ENCODE assay signal across 1 cellular context in the genomic region with DNA sequence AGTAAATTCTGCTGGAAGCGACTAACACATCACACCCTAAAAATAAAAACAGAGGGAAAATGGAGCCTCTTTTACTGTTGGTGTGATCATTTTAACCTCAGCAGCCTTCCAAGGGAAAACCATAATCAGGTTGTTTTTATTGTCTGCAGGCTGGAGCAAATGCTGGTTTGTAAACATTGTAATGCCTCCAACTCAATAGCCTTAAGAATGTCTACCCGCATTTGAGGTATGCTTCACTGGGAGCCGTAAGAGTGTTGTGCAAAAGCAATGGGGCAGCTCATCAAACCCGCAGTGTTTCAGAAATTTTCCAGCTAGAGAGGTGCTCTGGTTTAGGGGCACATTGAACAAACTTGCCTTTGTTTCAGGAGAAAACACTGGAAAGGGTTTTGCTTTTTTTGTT.
TF ChIP-seq lines count a peak whose summit lies in the region.

No MANE protein-coding gene starts in this region.

TF ChIP-seq in GM23338, 12 proteins besides CTCF, POLR2A, EP300 and RAD21 (continued from another document):
- TF ChIP-seq STAT1 (IDR thresholded peaks at IDR 0.05; ENCODE audit: unreplicated experiment) (no peak), EZH2phosphoT487 (IDR thresholded peaks at IDR 0.05; ENCODE audit: unreplicated experiment) (no peak), JUNB (IDR thresholded peaks at IDR 0.05; ENCODE audit: unreplicated experiment) (no peak)
- TF ChIP-seq, protein P1, sequence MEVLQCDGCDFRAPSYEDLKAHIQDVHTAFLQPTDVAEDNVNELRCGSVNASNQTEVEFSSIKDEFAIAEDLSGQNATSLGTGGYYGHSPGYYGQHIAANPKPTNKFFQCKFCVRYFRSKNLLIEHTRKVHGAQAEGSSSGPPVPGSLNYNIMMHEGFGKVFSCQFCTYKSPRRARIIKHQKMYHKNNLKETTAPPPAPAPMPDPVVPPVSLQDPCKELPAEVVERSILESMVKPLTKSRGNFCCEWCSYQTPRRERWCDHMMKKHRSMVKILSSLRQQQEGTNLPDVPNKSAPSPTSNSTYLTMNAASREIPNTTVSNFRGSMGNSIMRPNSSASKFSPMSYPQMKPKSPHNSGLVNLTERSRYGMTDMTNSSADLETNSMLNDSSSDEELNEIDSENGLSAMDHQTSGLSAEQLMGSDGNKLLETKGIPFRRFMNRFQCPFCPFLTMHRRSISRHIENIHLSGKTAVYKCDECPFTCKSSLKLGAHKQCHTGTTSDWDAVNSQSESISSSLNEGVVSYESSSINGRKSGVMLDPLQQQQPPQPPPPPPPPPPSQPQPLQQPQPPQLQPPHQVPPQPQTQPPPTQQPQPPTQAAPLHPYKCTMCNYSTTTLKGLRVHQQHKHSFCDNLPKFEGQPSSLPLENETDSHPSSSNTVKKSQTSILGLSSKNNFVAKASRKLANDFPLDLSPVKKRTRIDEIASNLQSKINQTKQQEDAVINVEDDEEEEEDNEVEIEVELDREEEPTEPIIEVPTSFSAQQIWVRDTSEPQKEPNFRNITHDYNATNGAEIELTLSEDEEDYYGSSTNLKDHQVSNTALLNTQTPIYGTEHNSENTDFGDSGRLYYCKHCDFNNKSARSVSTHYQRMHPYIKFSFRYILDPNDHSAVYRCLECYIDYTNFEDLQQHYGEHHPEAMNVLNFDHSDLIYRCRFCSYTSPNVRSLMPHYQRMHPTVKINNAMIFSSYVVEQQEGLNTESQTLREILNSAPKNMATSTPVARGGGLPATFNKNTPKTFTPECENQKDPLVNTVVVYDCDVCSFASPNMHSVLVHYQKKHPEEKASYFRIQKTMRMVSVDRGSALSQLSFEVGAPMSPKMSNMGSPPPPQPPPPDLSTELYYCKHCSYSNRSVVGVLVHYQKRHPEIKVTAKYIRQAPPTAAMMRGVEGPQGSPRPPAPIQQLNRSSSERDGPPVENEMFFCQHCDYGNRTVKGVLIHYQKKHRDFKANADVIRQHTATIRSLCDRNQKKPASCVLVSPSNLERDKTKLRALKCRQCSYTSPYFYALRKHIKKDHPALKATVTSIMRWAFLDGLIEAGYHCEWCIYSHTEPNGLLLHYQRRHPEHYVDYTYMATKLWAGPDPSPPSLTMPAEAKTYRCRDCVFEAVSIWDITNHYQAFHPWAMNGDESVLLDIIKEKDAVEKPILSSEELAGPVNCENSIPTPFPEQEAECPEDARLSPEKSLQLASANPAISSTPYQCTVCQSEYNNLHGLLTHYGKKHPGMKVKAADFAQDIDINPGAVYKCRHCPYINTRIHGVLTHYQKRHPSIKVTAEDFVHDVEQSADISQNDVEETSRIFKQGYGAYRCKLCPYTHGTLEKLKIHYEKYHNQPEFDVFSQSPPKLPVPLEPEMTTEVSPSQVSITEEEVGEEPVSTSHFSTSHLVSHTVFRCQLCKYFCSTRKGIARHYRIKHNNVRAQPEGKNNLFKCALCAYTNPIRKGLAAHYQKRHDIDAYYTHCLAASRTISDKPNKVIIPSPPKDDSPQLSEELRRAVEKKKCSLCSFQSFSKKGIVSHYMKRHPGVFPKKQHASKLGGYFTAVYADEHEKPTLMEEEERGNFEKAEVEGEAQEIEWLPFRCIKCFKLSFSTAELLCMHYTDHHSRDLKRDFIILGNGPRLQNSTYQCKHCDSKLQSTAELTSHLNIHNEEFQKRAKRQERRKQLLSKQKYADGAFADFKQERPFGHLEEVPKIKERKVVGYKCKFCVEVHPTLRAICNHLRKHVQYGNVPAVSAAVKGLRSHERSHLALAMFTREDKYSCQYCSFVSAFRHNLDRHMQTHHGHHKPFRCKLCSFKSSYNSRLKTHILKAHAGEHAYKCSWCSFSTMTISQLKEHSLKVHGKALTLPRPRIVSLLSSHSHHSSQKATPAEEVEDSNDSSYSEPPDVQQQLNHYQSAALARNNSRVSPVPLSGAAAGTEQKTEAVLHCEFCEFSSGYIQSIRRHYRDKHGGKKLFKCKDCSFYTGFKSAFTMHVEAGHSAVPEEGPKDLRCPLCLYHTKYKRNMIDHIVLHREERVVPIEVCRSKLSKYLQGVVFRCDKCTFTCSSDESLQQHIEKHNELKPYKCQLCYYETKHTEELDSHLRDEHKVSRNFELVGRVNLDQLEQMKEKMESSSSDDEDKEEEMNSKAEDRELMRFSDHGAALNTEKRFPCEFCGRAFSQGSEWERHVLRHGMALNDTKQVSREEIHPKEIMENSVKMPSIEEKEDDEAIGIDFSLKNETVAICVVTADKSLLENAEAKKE (CRISPR knock-in tag; IDR thresholded peaks at IDR 0.05) = no peak
